Comparison of ENCODE assay signal across 9 cellular contexts in the genomic region with DNA sequence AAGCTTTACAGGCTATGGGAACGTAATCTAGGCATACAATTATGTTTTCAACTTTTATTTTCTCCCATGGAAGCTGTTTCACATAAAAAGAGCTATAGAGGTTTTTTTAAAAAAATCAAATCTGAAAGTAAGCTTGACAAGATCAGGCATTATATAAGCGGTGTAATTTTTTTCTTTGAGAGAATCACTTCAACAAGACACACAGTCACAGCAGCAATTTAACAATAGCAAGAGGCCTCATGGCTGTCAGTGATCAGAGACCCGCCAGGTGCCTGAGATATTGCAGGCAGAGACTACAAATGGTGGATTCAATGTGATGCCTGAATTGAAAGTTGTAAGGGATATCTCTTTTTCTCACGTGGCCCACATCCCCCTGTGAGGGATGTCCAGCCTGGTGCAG.
"Had no signal": no experiment of that assay in that cellular context is flagged by ENCODE, and none has a peak within 500 bp of the region (broad histone marks: within the 10 kb centered on the region; RNA-seq: fewer than 3 reads in every experiment).

No MANE protein-coding gene starts in this region.

- ATAC-seq: HCT116, HepG2 had no signal

- H2AFZ ChIP-seq: GM23248 had no signal

- H3K4me3 ChIP-seq: GM23248, HAP-1 had no signal

- DNase-seq: GM23248, GOT3, H7, HFFc6, KBM-7 had no signal

- H3K36me3 ChIP-seq: HAP-1 had no signal

- H3K9ac ChIP-seq: GM23248 had no signal

- H3K9me3 ChIP-seq: HAP-1 had no signal

- H3K27ac ChIP-seq: GM23248, HL-60 had no signal
